6 cellular contexts compared by ENCODE assay signal in the genomic region with DNA sequence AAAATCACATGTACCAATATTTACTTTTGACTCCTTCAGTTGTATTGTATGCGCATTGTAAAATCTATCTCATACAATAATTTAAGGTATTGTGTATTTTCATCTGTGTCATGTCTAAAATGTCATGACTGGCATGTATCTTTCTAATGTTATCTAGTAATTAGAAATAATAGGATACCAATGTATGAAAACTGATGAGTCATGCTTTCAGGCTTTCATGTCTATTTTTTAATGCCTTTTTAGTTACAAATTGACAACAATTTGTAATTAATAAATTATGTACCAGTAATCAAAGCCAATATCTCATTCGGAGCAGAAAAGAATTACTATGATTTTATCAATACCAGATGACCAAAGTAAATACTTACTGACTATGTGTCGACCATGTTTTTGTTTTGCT.
"Had no signal": no experiment of that assay in that cellular context is flagged by ENCODE, and none has a peak within 500 bp of the region (broad histone marks: within the 10 kb centered on the region; RNA-seq: fewer than 3 reads in every experiment).

No MANE protein-coding gene starts in this region.

- H3K27ac ChIP-seq: HL-60 had no signal

- H3K9me3 ChIP-seq: HAP-1 had no signal

- H3K4me3 ChIP-seq: GM23338, HAP-1 had no signal

- H2AFZ ChIP-seq: GM23338 had no signal

- H3K36me3 ChIP-seq: HAP-1 had no signal

- DNase-seq: H7, Kasumi-1, KG1 had no signal

- H3K4me2 ChIP-seq: GM23338 had no signal

- ATAC-seq: GM23338 had no signal
